9 cellular contexts compared by ENCODE assay signal in the genomic region with DNA sequence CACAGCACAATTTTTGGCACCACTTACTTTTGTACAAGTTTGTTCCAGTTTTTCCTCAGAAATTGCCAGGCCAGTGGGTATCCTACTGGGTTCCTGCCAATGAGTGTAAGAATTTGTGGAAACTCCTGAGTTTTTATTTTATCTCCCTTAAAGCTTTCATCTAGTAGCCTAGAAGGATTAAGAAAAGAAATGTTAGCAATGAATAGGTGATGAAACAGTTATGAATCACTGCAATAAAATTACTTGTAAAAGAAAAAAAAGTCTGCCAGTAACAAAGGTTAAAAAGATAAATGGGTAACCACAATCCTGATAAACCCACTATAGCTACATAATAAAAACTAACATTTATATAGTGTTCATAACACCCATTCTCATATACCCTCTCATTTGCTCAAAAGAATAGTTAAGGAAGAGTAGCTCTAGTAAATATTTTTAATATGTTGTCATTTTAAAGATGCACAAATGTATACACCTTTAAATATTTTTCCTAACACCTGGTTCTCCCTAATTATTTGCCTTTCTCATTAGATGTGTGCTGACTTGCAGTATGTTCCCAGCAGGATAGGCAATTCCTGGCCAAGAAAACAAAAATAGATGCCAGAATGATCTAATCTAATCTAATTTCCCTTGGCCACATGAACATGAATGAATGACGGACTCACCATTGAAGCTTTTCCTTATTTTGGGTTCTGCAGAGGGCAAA. TPM values are rescaled to one million over a fixed set of nuclear protein-coding genes. Genes with fewer than 3 reads are reported as not detected.
DNase-seq lines count a peak whose midpoint lies in the region; ATAC-seq, FAIRE-seq and TF ChIP-seq lines count a peak whose summit lies in the region.
"Had no signal": no experiment of that assay in that cellular context is flagged by ENCODE, and none has a peak within 500 bp of the region (broad histone marks: within the 10 kb centered on the region; RNA-seq: fewer than 3 reads in every experiment).

No MANE protein-coding gene starts in this region.

- FAIRE-seq in keratinocyte (lab: Jason Lieb, UNC), result peak; percentile 36

- H3K9me1 ChIP-seq in keratinocyte (ENCODE audit: control insufficient read depth, extremely low read depth, insufficient read depth, low read length), result no peaks in the 10 kb centered on the region

- H2AFZ ChIP-seq in keratinocyte (ENCODE audit: control insufficient read depth, low read length), result no peak overlapping the region

- H3K9me3 Mint-ChIP-seq in activated naive CD8-positive, alpha-beta T cell treated with anti-CD3 and anti-CD28 coated beads for 36 hours, result no peaks in the 10 kb centered on the region

- H3K4me3 Mint-ChIP-seq in activated naive CD8-positive, alpha-beta T cell treated with anti-CD3 and anti-CD28 coated beads for 36 hours, result no peak overlapping the region

- H3K4me1 Mint-ChIP-seq in activated naive CD8-positive, alpha-beta T cell treated with anti-CD3 and anti-CD28 coated beads for 36 hours, result peaks cover 6% of the 10 kb centered on the region

- no peaks in the 10 kb centered on the region for H4K20me1 ChIP-seq in keratinocyte (ENCODE audit: control insufficient read depth, extremely low read depth, insufficient read depth, low read length)
- H4K20me1 ChIP-seq: BLaER1 had no signal

- intact Hi-C loops in heart left ventricle (cut with DNase I) (loop anchor here in 1 of 10 donors (10.0 kb wide), 1 partner anchor 384 kb away; no protein-coding TSS in a partner anchor), vagina (cut with DNase I) (no loop called here)

- H3K9me3 ChIP-seq in heart left ventricle, result peaks cover 0 to 3% (median 0%) of the 10 kb centered on the region in 12 donors
- no peaks in the 10 kb centered on the region for H3K9me3 ChIP-seq in right atrium auricular region
- no peaks in the 10 kb centered on the region for H3K9me3 ChIP-seq in keratinocyte (ENCODE audit: control insufficient read depth, low read depth, low read length)
- H3K9me3 ChIP-seq in vagina, result no peaks in the 10 kb centered on the region
- H3K9me3 ChIP-seq: BLaER1 had no signal

- WGBS in heart left ventricle, 4 donors, result 4 to 12% (median 9%) methylated on average over 1 of the region's 1 CpG

- H3K27me3 Mint-ChIP-seq in activated naive CD8-positive, alpha-beta T cell treated with anti-CD3 and anti-CD28 coated beads for 36 hours, result no peaks in the 10 kb centered on the region

- H3K36me3 Mint-ChIP-seq in activated naive CD8-positive, alpha-beta T cell treated with anti-CD3 and anti-CD28 coated beads for 36 hours, result peaks cover 39% of the 10 kb centered on the region

- H3K27me3 ChIP-seq in heart left ventricle, result no peaks in the 10 kb centered on the region
- H3K27me3 ChIP-seq in right atrium auricular region, result no peaks in the 10 kb centered on the region
- H3K27me3 ChIP-seq in keratinocyte (ENCODE audit: control insufficient read depth, extremely low read depth, insufficient read depth, low read length), result no peaks in the 10 kb centered on the region
- H3K27me3 ChIP-seq in vagina, result no peaks in the 10 kb centered on the region
- H3K27me3 ChIP-seq: BLaER1 had no signal

- peak overlapping the region; percentile 64 for H3K4me2 ChIP-seq in keratinocyte (ENCODE audit: control insufficient read depth, extremely low read depth, insufficient read depth, low read depth, low read length)
- H3K4me2 ChIP-seq: BLaER1 had no signal

- H3K4me3 ChIP-seq in heart left ventricle (no peak overlapping the region), right atrium auricular region (no peak overlapping the region), keratinocyte (ENCODE audit: control insufficient read depth in 2 of 3, extremely low read depth in 1 of 3, insufficient read depth in 2 of 3, low read depth in 1 of 3, low read length in 3 of 3) (no peak overlapping the region), vagina (no peak overlapping the region)
- H3K4me3 ChIP-seq: BLaER1 had no signal

- peaks cover 0 to 40% (median 14%) of the 10 kb centered on the region in 12 donors for H3K4me1 ChIP-seq in heart left ventricle
- peaks cover 0 to 27% of the 10 kb centered on the region in 2 donors for H3K4me1 ChIP-seq in right atrium auricular region
- H3K4me1 ChIP-seq in keratinocyte (ENCODE audit: control insufficient read depth, extremely low read depth, insufficient read depth, low read length), result peaks cover 33% of the 10 kb centered on the region
- H3K4me1 ChIP-seq in vagina, result peaks cover 14% of the 10 kb centered on the region
- H3K4me1 ChIP-seq: BLaER1 had no signal

- no peaks in the 10 kb centered on the region for H3K79me2 ChIP-seq in keratinocyte (ENCODE audit: control insufficient read depth, insufficient read depth, low read length)

- peak overlapping the region in 8 of 12 donors; percentile 5 to 70 (median 24) for H3K27ac ChIP-seq in heart left ventricle
- H3K27ac ChIP-seq in right atrium auricular region, result peak overlapping the region in 1 of 2 donors; percentile 55
- H3K27ac ChIP-seq in keratinocyte (ENCODE audit: control insufficient read depth, insufficient read depth, low read length), result peak overlapping the region; percentile 75
- peak overlapping the region; percentile 26 for H3K27ac ChIP-seq in vagina
- H3K27ac ChIP-seq: BLaER1 had no signal

- H3K27ac Mint-ChIP-seq in activated naive CD8-positive, alpha-beta T cell treated with anti-CD3 and anti-CD28 coated beads for 36 hours, result peak overlapping the region; percentile 40

- H3K9ac ChIP-seq in keratinocyte (ENCODE audit: control insufficient read depth, extremely low read depth, insufficient read depth, low read length), result peak overlapping the region; percentile 40
- H3K9ac ChIP-seq: BLaER1 had no signal

- no peak for TF ChIP-seq CTCF in heart left ventricle (IDR thresholded peaks at IDR 0.05)
- no peak for TF ChIP-seq CTCF in right atrium auricular region (IDR thresholded peaks at IDR 0.05)
- TF ChIP-seq CTCF in keratinocyte (optimal IDR thresholded peaks at IDR 0.05 in 1 of 3, IDR thresholded peaks at IDR 0.05 in 1 of 3, conservative IDR thresholded peaks at IDR 0.05 in 1 of 3; ENCODE audit: extremely low read depth in 1 of 3, insufficient read depth in 2 of 3, low read length in 3 of 3), result no peak
- TF ChIP-seq CTCF in vagina (IDR thresholded peaks at IDR 0.05), result no peak

- TF ChIP-seq POLR2A in heart left ventricle (IDR thresholded peaks at IDR 0.05) (no peak), vagina (IDR thresholded peaks at IDR 0.05) (no peak)

- no peak for DNase-seq in heart left ventricle
- DNase-seq in right atrium auricular region (ENCODE audit: low spot score), result no peak
- no peak for DNase-seq in activated naive CD8-positive, alpha-beta T cell treated with anti-CD3 and anti-CD28 coated beads for 36 hours
- peak; percentile 33 for DNase-seq in keratinocyte (ENCODE audit: low read depth, low spot score)
- no peak for DNase-seq in vagina (ENCODE audit: extremely low spot score in 2 of 2)
- DNase-seq in NCI-H526 (lab: John Stamatoyannopoulos, UW), result no peak
- DNase-seq in retina, result no peak

- H3K36me3 ChIP-seq in heart left ventricle (peaks cover 0 to 99% (median 91%) of the 10 kb centered on the region in 9 donors), right atrium auricular region (peaks cover 49% of the 10 kb centered on the region), keratinocyte (ENCODE audit: control insufficient read depth in 2 of 2, extremely low read depth in 1 of 2, insufficient read depth in 2 of 2, low read length in 2 of 2) (peaks cover 9 to 12% of the 10 kb centered on the region in 2 experiments), vagina (peaks cover 0 to 60% of the 10 kb centered on the region in 2 donors)

- ATAC-seq in heart left ventricle (peak in 3 of 4 donors; percentile 21 to 28 (median 24)), GM19455 (IDR thresholded peaks at IDR 0.05; ENCODE audit: unreplicated experiment) (no peak)

- dilution Hi-C loops in keratinocyte (cut with MboI; ENCODE audit: extremely low pct_ligation_motif_present, low sequenced_read_pairs), result no loop called here

RNA-seq across cellular contexts. Expression of a gene that starts 26.6 kb away (rescaled TPM):
- total RNA-seq in heart left ventricle (100 to 1,000 TPM in 1 of 9 donors, 10 to 100 TPM in 8; 25.9 to 119 (median 39.1) TPM), right atrium auricular region (10 to 100 TPM; 18.4 to 24.7 TPM), vagina (23.6 TPM)
- polyA plus RNA-seq in heart left ventricle (10 to 100 TPM in 1 of 2 donors, 1 to 10 TPM in 1; 3.2 to 12.9 TPM), keratinocyte (29.7 to 56.2 TPM (median 34.9 TPM) in 3 replicates)
- total RNA-seq in activated naive CD8-positive, alpha-beta T cell treated with anti-CD3 and anti-CD28 coated beads for 36 hours, result 100 to 1,000 TPM in 1 of 2 experiments, 10 to 100 TPM in 1; 92.1 to 101 TPM
- 6.2 TPM for polyA plus RNA-seq in keratinocyte (2011; ENCODE audit: low read depth)
- polyA plus RNA-seq in keratinocyte (2011; cell fraction: cytosol; rRNA removed), result 15.2 and 20.2 TPM in 2 replicates
- polyA plus RNA-seq in keratinocyte (2011; cell fraction: nucleus; rRNA removed), result 46.4 and 48.0 TPM in 2 replicates
- 5.8 and 32.4 TPM in 2 replicates for polyA plus RNA-seq in keratinocyte (2012; ENCODE audit: low replicate concordance)
- 42.8 to 97.6 TPM (median 66.8 TPM) in 3 replicates for polyA minus RNA-seq in keratinocyte
- polyA minus RNA-seq in keratinocyte (2011; cell fraction: cytosol; rRNA and poly(A)+ RNA removed), result 15.5 TPM
- polyA minus RNA-seq in keratinocyte (2011; cell fraction: nucleus; rRNA and poly(A)+ RNA removed), result 24.8 and 55.7 TPM in 2 replicates
